Comparison of ENCODE assay signal across 1 cellular context in the genomic region with DNA sequence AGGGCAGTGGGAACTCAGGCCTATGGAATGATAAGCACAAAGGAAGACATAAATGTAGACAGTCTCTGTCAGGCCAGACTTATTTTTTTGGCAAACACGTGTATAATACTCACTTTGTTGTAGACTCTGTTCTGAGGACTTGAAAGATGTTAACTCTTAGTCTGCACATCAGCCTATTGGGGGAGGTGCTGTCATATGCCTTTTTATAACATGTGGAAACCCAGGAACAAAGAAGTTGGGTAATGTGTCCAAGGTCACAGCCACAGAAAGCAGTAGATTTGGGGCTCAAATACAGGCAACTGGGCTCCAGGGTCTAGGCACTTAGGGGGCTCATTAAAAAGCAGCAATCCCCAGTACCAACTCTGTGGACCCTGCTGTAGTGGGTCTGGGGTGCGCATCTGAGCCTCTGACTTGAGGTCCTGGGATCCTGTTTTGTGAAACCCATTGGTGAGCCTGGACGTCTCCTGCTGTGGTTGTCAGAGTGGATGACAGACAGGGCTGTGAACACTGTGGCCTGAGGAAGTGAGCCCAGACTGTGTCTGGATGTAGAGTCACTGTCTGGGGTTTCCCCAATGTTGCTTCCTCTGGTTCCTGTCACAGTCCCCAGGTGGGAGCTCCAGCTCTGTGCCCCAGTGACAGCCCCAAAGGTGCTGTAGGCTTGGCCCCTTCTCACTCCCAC.
TF ChIP-seq lines count a peak whose summit lies in the region.

No MANE protein-coding gene starts in this region.

TF ChIP-seq in GM12878, 131 proteins besides CTCF, POLR2A, EP300 and RAD21:
- TF ChIP-seq NRF1 (conservative IDR thresholded peaks at IDR 0.05; ENCODE audit: low read depth, low read length) (no peak), NFIC (IDR thresholded peaks at IDR 0.05; ENCODE audit: low read depth, low read length) (no peak)
- TF ChIP-seq, protein P1, sequence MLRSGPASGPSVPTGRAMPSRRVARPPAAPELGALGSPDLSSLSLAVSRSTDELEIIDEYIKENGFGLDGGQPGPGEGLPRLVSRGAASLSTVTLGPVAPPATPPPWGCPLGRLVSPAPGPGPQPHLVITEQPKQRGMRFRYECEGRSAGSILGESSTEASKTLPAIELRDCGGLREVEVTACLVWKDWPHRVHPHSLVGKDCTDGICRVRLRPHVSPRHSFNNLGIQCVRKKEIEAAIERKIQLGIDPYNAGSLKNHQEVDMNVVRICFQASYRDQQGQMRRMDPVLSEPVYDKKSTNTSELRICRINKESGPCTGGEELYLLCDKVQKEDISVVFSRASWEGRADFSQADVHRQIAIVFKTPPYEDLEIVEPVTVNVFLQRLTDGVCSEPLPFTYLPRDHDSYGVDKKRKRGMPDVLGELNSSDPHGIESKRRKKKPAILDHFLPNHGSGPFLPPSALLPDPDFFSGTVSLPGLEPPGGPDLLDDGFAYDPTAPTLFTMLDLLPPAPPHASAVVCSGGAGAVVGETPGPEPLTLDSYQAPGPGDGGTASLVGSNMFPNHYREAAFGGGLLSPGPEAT (IDR thresholded peaks at IDR 0.05; ENCODE audit: low read depth), result no peak
